Comparison of ENCODE assay signal across 10 cellular contexts in genomic region chr1:156684227-156684782, GRCh38. TPM values are rescaled to one million over a fixed set of nuclear protein-coding genes. Genes with fewer than 3 reads are reported as not detected.
DNase-seq lines count a peak whose midpoint lies in the region; ATAC-seq and TF ChIP-seq lines count a peak whose summit lies in the region.
"Had no signal": no experiment of that assay in that cellular context is flagged by ENCODE, and none has a peak within 500 bp of the region (broad histone marks: within the 10 kb centered on the region; RNA-seq: fewer than 3 reads in every experiment).

No MANE protein-coding gene starts in this region.

- H3K36me3 Mint-ChIP-seq in CD8-positive, alpha-beta T cell: no peaks in the 10 kb centered on the region
- H3K36me3 Mint-ChIP-seq in activated B cell treated with CpG ODN at 0.5 μM for 24 hours (ENCODE audit: low read depth): no peaks in the 10 kb centered on the region

- TF ChIP-seq CTCF in CD8-positive, alpha-beta T cell (IDR thresholded peaks at IDR 0.05): no peak
- TF ChIP-seq CTCF in activated B cell treated with CpG ODN at 0.5 μM for 24 hours (IDR thresholded peaks at IDR 0.05): no peak

- intact Hi-C loops in CD8-positive, alpha-beta T cell (cut with DNase I, micrococcal nuclease): no loop called here
- intact Hi-C loops in activated B cell treated with CpG ODN at 0.5 μM for 24 hours (cut with micrococcal nuclease): no loop called here

- POLR2A ChIA-PET in CD8-positive, alpha-beta T cell (lab: Charles Lee): interaction anchor here (1.1 kb wide), 1 partner anchor 22 kb away, joined by 4 read pairs; no protein-coding TSS in a partner anchor
- POLR2A ChIA-PET in activated B cell treated with CpG ODN at 0.5 μM for 24 hours (lab: Charles Lee): interaction anchor here (1.0 kb wide), 1 partner anchor 23 kb away, joined by 3 read pairs; no protein-coding TSS in a partner anchor

- no peak for DNase-seq in CD8-positive, alpha-beta T cell
- peak; percentile 88 for DNase-seq in HCEC 1CT
- no peak for DNase-seq in activated B cell treated with CpG ODN at 0.5 μM for 24 hours
- DNase-seq in hepatic stellate cell (ENCODE audit: low spot score): peak; percentile 36
- DNase-seq in Ammon's horn (ENCODE audit: low spot score): no peak
- no peak for DNase-seq in mesenteric fat pad (ENCODE audit: low spot score)
- DNase-seq in HuH-7 (ENCODE audit: low spot score): no peak
- DNase-seq: erythroblast, OCI-M1 had no signal

- H3K4me1 ChIP-seq in CD8-positive, alpha-beta T cell (ENCODE audit: insufficient read depth, low read length): peaks cover 11% of the 10 kb centered on the region

- CTCF ChIA-PET in CD8-positive, alpha-beta T cell (lab: Charles Lee): interaction anchor here (1.2 to 25.1 kb wide), 6 partner anchors 12 to 175 kb away, joined by 3 to 997 read pairs (median 5); partner anchors contain the start of genes CRABP2, INSRR, ISG20L2 and METTL25B
- CTCF ChIA-PET in activated B cell treated with CpG ODN at 0.5 μM for 24 hours (lab: Charles Lee): interaction anchor here (0.8 to 2.6 kb wide), 4 partner anchors 9 to 205 kb away, joined by 3 to 15 read pairs (median 6); no protein-coding TSS in a partner anchor

- H3K4me3 Mint-ChIP-seq in CD8-positive, alpha-beta T cell: no peak overlapping the region
- H3K4me3 Mint-ChIP-seq in activated B cell treated with CpG ODN at 0.5 μM for 24 hours: no peak overlapping the region

- peaks cover 5% of the 10 kb centered on the region for H3K27me3 ChIP-seq in CD8-positive, alpha-beta T cell (ENCODE audit: insufficient read depth, low read length)

- no peaks in the 10 kb centered on the region for H3K36me3 ChIP-seq in CD8-positive, alpha-beta T cell (ENCODE audit: insufficient read depth, low read length)

- H3K4me1 Mint-ChIP-seq in CD8-positive, alpha-beta T cell (ENCODE audit: low read depth): peaks cover 13% of the 10 kb centered on the region
- peaks cover 29% of the 10 kb centered on the region for H3K4me1 Mint-ChIP-seq in activated B cell treated with CpG ODN at 0.5 μM for 24 hours

- no peaks in the 10 kb centered on the region for H3K9me3 Mint-ChIP-seq in CD8-positive, alpha-beta T cell
- no peaks in the 10 kb centered on the region for H3K9me3 Mint-ChIP-seq in activated B cell treated with CpG ODN at 0.5 μM for 24 hours

- no peaks in the 10 kb centered on the region for H3K9me3 ChIP-seq in CD8-positive, alpha-beta T cell (ENCODE audit: low read length)

- ATAC-seq in CD8-positive, alpha-beta T cell: peak; percentile 57
- peak; percentile 42 for ATAC-seq in activated B cell treated with CpG ODN at 0.5 μM for 24 hours (ENCODE audit: low read depth)
- no peak for ATAC-seq in HG02763 (IDR thresholded peaks at IDR 0.05; ENCODE audit: unreplicated experiment)

- H3K27ac ChIP-seq in CD8-positive, alpha-beta T cell (ENCODE audit: low read depth, low read length): no peak overlapping the region

- no peak overlapping the region for H3K4me3 ChIP-seq in CD8-positive, alpha-beta T cell (ENCODE audit: low read depth, low read length)

- H3K27ac Mint-ChIP-seq in CD8-positive, alpha-beta T cell: no peak overlapping the region
- H3K27ac Mint-ChIP-seq in activated B cell treated with CpG ODN at 0.5 μM for 24 hours: no peak overlapping the region

- H3K27me3 Mint-ChIP-seq in CD8-positive, alpha-beta T cell (ENCODE audit: low read depth): peaks cover 39% of the 10 kb centered on the region
- peaks cover 46% of the 10 kb centered on the region for H3K27me3 Mint-ChIP-seq in activated B cell treated with CpG ODN at 0.5 μM for 24 hours

RNA-seq across cellular contexts. Expression of gene NES, which starts 7.1 kb away (rescaled TPM):
- not detected for total RNA-seq in CD8-positive, alpha-beta T cell
- not detected in 2 replicates for total RNA-seq in activated B cell treated with CpG ODN at 0.5 μM for 24 hours
- 49.5 TPM for total RNA-seq in mesenteric fat pad

RNA-seq across cellular contexts. Expression of gene CRABP2, which starts 21.1 kb away (rescaled TPM):
- 1 to 10 TPM; 4.6 to 5.4 TPM for total RNA-seq in CD8-positive, alpha-beta T cell
- total RNA-seq in activated B cell treated with CpG ODN at 0.5 μM for 24 hours: 0.55 and 0.66 TPM in 2 replicates
- total RNA-seq in mesenteric fat pad: 6.7 TPM

RNA-seq across cellular contexts. Expression of gene BCAN, which starts 42.4 kb away (rescaled TPM):
- not detected for total RNA-seq in CD8-positive, alpha-beta T cell
- total RNA-seq in activated B cell treated with CpG ODN at 0.5 μM for 24 hours: 0.27 and 0.51 TPM in 2 replicates
- total RNA-seq in mesenteric fat pad: 0.16 TPM

RNA-seq across cellular contexts. Expression of gene METTL25B, which starts 44.0 kb away (rescaled TPM):
- 10 to 100 TPM in 1 of 2 experiments, 1 to 10 TPM in 1; 9.8 to 11.4 TPM for total RNA-seq in CD8-positive, alpha-beta T cell
- total RNA-seq in activated B cell treated with CpG ODN at 0.5 μM for 24 hours: 54.5 and 56.7 TPM in 2 replicates
- 20.0 TPM for total RNA-seq in mesenteric fat pad

RNA-seq across cellular contexts. Expression of gene ISG20L2, which starts 44.3 kb away (rescaled TPM):
- total RNA-seq in CD8-positive, alpha-beta T cell: 10 to 100 TPM; 54.5 to 63.5 TPM
- total RNA-seq in activated B cell treated with CpG ODN at 0.5 μM for 24 hours: 50.8 and 53.0 TPM in 2 replicates
- 24.4 TPM for total RNA-seq in mesenteric fat pad

Comparison
In these comparisons a context has a peak if more than half of its experiments do, and no peak if none do; other contexts are left out.
1. DNase-seq: peak in HCEC 1CT (single experiment) and hepatic stellate cell (single experiment); none in CD8-positive, alpha-beta T cell (0 of 7), activated B cell treated with CpG ODN at 0.5 μM for 24 hours (single experiment), Ammon's horn (single experiment), mesenteric fat pad (single experiment) and HuH-7 (single experiment).
2. RNA of gene NES, which starts 7.1 kb away (total RNA-seq): 49.5 TPM in mesenteric fat pad (single experiment); not detected in CD8-positive, alpha-beta T cell and not detected in activated B cell treated with CpG ODN at 0.5 μM for 24 hours; every median in the first group is over 10 times any median in the second.